Comparison of ENCODE assay signal across 31 cellular contexts in the genomic region with DNA sequence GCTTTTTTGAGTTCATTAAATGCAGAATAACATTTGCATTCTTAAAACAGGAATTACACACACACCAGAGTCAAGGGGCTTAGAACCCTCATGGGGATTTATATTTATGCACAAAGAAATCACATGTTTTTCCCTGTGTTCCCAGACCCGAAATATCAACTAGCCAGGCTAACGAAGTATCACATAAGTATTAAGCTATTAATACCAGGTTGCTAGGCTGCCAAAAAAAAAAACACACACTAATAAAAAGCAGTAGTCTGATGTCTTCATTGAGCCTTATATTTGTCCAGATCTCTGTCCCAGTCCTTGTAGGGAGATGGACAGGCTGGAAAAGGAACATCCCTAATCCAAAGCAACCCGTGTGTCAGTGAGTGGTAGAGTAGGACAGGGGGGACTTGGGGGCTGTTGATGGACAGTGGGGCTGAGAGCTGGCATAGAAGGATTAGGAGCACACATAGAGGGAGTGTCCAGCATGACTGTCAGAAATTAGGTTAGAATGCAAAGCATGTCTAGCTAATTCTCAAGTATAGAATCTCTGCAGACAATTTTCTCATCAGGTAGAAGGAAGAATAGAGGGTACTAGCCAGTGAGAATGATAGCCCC.
DNase-seq lines count a peak whose midpoint lies in the region; ATAC-seq and TF ChIP-seq lines count a peak whose summit lies in the region.
"Had no signal": no experiment of that assay in that cellular context is flagged by ENCODE, and none has a peak within 500 bp of the region (broad histone marks: within the 10 kb centered on the region; RNA-seq: fewer than 3 reads in every experiment).

No MANE protein-coding gene starts in this region.

- no peaks in the 10 kb centered on the region for H3K27me3 ChIP-seq in right atrium auricular region
- H3K27me3 ChIP-seq: neutrophil had no signal

- H3K27ac ChIP-seq in right atrium auricular region = peak overlapping the region; percentile 46 to 47
- H3K27ac ChIP-seq: lower lobe of right lung, neutrophil, prostate gland had no signal

- peak overlapping the region; percentile 72 for H3K27ac Mint-ChIP-seq in chondrocyte (ENCODE audit: unreplicated experiment)
- H3K27ac Mint-ChIP-seq: activated CD4-positive, alpha-beta memory T cell treated with anti-CD3 and anti-CD28 coated beads for 36 hours; activated T-cell treated with anti-CD3 and anti-CD28 coated beads, Interleukin-2, amount 50 U/mL, for 72 hours; GM23338; naive thymus-derived CD4-positive, alpha-beta T cell; stimulated activated memory B cell treated with anti-CD40 and anti-IgM and Interleukin-4, amounts not matched to agents 10 μg/mL and 1 μg/mL and 100 μg/mL, for 72 hours had no signal

- no peaks in the 10 kb centered on the region for H3K9me3 ChIP-seq in right atrium auricular region
- H3K9me3 ChIP-seq: lower lobe of right lung, neutrophil, prostate gland had no signal

- no peaks in the 10 kb centered on the region for H3K27me3 Mint-ChIP-seq in chondrocyte (ENCODE audit: low read depth)
- H3K27me3 Mint-ChIP-seq: activated CD4-positive, alpha-beta memory T cell treated with anti-CD3 and anti-CD28 coated beads for 36 hours; stimulated activated memory B cell treated with anti-CD40 and anti-IgM and Interleukin-4, amounts not matched to agents 10 μg/mL and 1 μg/mL and 100 μg/mL, for 72 hours had no signal

- no peaks in the 10 kb centered on the region for H3K36me3 ChIP-seq in right atrium auricular region
- H3K36me3 ChIP-seq: lower lobe of right lung, neutrophil, prostate gland had no signal

- no peak for ATAC-seq in omental fat pad (ENCODE audit: low FRiP score)
- ATAC-seq: activated CD4-positive, CD25-positive, alpha-beta regulatory T cell treated with anti-CD3 and anti-CD28 coated beads, Interleukin-2, amount 50 U/mL, for 24 hours; activated T-cell treated with anti-CD3 and anti-CD28 coated beads, Interleukin-2, amount 50 U/mL, for 72 hours; GM23338; lower lobe of right lung; naive thymus-derived CD4-positive, alpha-beta T cell; PC-3; stimulated activated memory B cell treated with anti-CD40 and anti-IgM and Interleukin-4, amounts not matched to agents 10 μg/mL and 1 μg/mL and 100 μg/mL, for 72 hours had no signal

- H3K4me3 Mint-ChIP-seq in chondrocyte (ENCODE audit: unreplicated experiment) = no peak overlapping the region
- H3K4me3 Mint-ChIP-seq: activated CD4-positive, alpha-beta memory T cell treated with anti-CD3 and anti-CD28 coated beads for 36 hours; activated T-cell treated with anti-CD3 and anti-CD28 coated beads, Interleukin-2, amount 50 U/mL, for 72 hours; CD4-positive, CD25-positive, alpha-beta regulatory T cell; GM23338; naive thymus-derived CD4-positive, alpha-beta T cell; stimulated activated memory B cell treated with anti-CD40 and anti-IgM and Interleukin-4, amounts not matched to agents 10 μg/mL and 1 μg/mL and 100 μg/mL, for 72 hours had no signal

- no peaks in the 10 kb centered on the region for H3K36me3 Mint-ChIP-seq in chondrocyte (ENCODE audit: low read depth)
- H3K36me3 Mint-ChIP-seq: activated CD4-positive, alpha-beta memory T cell treated with anti-CD3 and anti-CD28 coated beads for 36 hours; CD4-positive, CD25-positive, alpha-beta regulatory T cell; naive thymus-derived CD4-positive, alpha-beta T cell; stimulated activated memory B cell treated with anti-CD40 and anti-IgM and Interleukin-4, amounts not matched to agents 10 μg/mL and 1 μg/mL and 100 μg/mL, for 72 hours had no signal

- TF ChIP-seq CTCF in chondrocyte (IDR thresholded peaks at IDR 0.05) = no peak
- TF ChIP-seq CTCF in right atrium auricular region (IDR thresholded peaks at IDR 0.05) = no peak
- TF ChIP-seq CTCF in omental fat pad (IDR thresholded peaks at IDR 0.05) = no peak

- DNase-seq in NCI-H82 (lab: John Stamatoyannopoulos, UW) (peak; percentile 38), NCI-H82 treated with DMSO at 0.1 percent for 48 hours (lab: John Stamatoyannopoulos, UW; ENCODE audit: unreplicated experiment) (no peak), chondrocyte (ENCODE audit: low spot score) (no peak), right atrium auricular region (ENCODE audit: low spot score) (no peak), DMS79 treated with DMSO at 0.1 percent for 48 hours (lab: John Stamatoyannopoulos, UW) (no peak), NCI-H345 (lab: John Stamatoyannopoulos, UW) (no peak), kidney tubule cell (ENCODE audit: low spot score) (no peak), omental fat pad (ENCODE audit: low spot score) (no peak)
- DNase-seq: 8988T; activated CD4-positive, alpha-beta memory T cell treated with anti-CD3 and anti-CD28 coated beads for 36 hours; activated T-cell treated with anti-CD3 and anti-CD28 coated beads, Interleukin-2, amount 50 U/mL, for 72 hours; CD4-positive, CD25-positive, alpha-beta regulatory T cell; cerebellar nuclear complex; islet precursor cell; lower lobe of right lung; midbrain; naive thymus-derived CD4-positive, alpha-beta T cell; NCI-H1092 treated with DMSO at 0.1 percent for 48 hours; NCI-H187; NCI-H2171; NCI-H510A treated with DMSO at 0.1 percent for 48 hours; NK-92 treated with Interleukin-12 subunit alpha and Interleukin-12 subunit beta, amount 100 ng/mL, for 24 hours; PC-3; substantia nigra; T-helper 2 cell; trophoblast cell had no signal

- H3K4me3 ChIP-seq in right atrium auricular region = no peak overlapping the region
- H3K4me3 ChIP-seq: GM23338, lower lobe of right lung, prostate gland had no signal

- peaks cover 46% of the 10 kb centered on the region for H3K4me1 Mint-ChIP-seq in chondrocyte (ENCODE audit: low read depth)
- H3K4me1 Mint-ChIP-seq: CD4-positive, CD25-positive, alpha-beta regulatory T cell; naive thymus-derived CD4-positive, alpha-beta T cell; stimulated activated memory B cell treated with anti-CD40 and anti-IgM and Interleukin-4, amounts not matched to agents 10 μg/mL and 1 μg/mL and 100 μg/mL, for 72 hours had no signal

- H3K9me3 Mint-ChIP-seq in chondrocyte (ENCODE audit: low read depth) = no peaks in the 10 kb centered on the region
- H3K9me3 Mint-ChIP-seq: activated CD4-positive, alpha-beta memory T cell treated with anti-CD3 and anti-CD28 coated beads for 36 hours; activated T-cell treated with anti-CD3 and anti-CD28 coated beads, Interleukin-2, amount 50 U/mL, for 72 hours; CD4-positive, CD25-positive, alpha-beta regulatory T cell; GM23338; stimulated activated memory B cell treated with anti-CD40 and anti-IgM and Interleukin-4, amounts not matched to agents 10 μg/mL and 1 μg/mL and 100 μg/mL, for 72 hours had no signal

- peaks cover 0 to 46% of the 10 kb centered on the region in 2 donors for H3K4me1 ChIP-seq in right atrium auricular region
- H3K4me1 ChIP-seq: prostate gland had no signal
